11 cellular contexts compared by ENCODE assay signal in the genomic region with DNA sequence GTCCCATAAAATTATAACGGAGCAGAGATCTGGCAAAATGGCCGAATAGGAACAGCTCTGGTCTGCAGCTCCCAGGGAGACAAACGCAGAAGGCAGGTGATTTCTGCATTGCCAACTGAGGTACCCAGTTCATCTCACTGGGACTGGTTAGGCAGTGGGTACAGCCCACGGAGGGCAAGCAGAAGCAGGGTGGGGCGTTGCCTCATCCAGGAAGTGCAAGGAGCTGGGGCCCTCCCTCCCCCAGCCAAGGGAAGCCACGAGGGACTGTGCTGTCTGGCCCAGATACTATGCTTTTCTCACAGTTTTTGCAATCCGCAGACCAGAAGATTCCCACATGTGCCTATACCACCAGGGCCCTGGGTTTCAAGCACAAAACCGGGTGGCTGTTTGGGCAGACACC. TPM values are rescaled to one million over a fixed set of nuclear protein-coding genes. Genes with fewer than 3 reads are reported as not detected.
DNase-seq lines count a peak whose midpoint lies in the region; ATAC-seq lines count a peak whose summit lies in the region.
"Had no signal": no experiment of that assay in that cellular context is flagged by ENCODE, and none has a peak within 500 bp of the region (broad histone marks: within the 10 kb centered on the region; RNA-seq: fewer than 3 reads in every experiment).

No MANE protein-coding gene starts in this region.

- no peak overlapping the region for H3K4me3 Mint-ChIP-seq in activated naive CD8-positive, alpha-beta T cell treated with anti-CD3 and anti-CD28 coated beads, Interleukin-2, amount 50 U/mL, for 24 hours
- peak overlapping the region in 3 of 10 donors; percentile 7 to 36 (median 31) for H3K4me3 Mint-ChIP-seq in naive thymus-derived CD8-positive, alpha-beta T cell
- H3K4me3 Mint-ChIP-seq: T-helper 17 cell had no signal

- DNase-seq in MV-4-11 (lab: John Stamatoyannopoulos, UW) (peak; percentile 84), RPMI8226 (no peak), NCI-H345 treated with DMSO at 0.1 percent for 48 hours (lab: John Stamatoyannopoulos, UW; ENCODE audit: unreplicated experiment) (no peak)
- DNase-seq in activated naive CD8-positive, alpha-beta T cell treated with anti-CD3 and anti-CD28 coated beads, Interleukin-2, amount 50 U/mL, for 24 hours, result peak; percentile 5
- peak in 4 of 10 donors; percentile 8 to 27 (median 10) for DNase-seq in naive thymus-derived CD8-positive, alpha-beta T cell
- no peak for DNase-seq in effector CD8-positive, alpha-beta T cell (lab: John Stamatoyannopoulos, UW)
- DNase-seq: NCI-H2081 treated with DMSO at 0.1 percent for 48 hours, OCI-M1, T-helper 17 cell had no signal

- H3K4me1 Mint-ChIP-seq in activated naive CD8-positive, alpha-beta T cell treated with anti-CD3 and anti-CD28 coated beads, Interleukin-2, amount 50 U/mL, for 24 hours, result no peaks in the 10 kb centered on the region
- peaks cover 7 to 9% (median 9%) of the 10 kb centered on the region in 4 donors for H3K4me1 Mint-ChIP-seq in naive thymus-derived CD8-positive, alpha-beta T cell
- H3K4me1 Mint-ChIP-seq: T-helper 17 cell had no signal

- peak; percentile 43 for ATAC-seq in GM21381 (IDR thresholded peaks at IDR 0.05; ENCODE audit: unreplicated experiment)
- no peak for ATAC-seq in activated naive CD8-positive, alpha-beta T cell treated with anti-CD3 and anti-CD28 coated beads, Interleukin-2, amount 50 U/mL, for 24 hours
- peak in 1 of 2 donors; percentile 57 for ATAC-seq in naive thymus-derived CD8-positive, alpha-beta T cell
- ATAC-seq in HG02642 (IDR thresholded peaks at IDR 0.05; ENCODE audit: poor library complexity, unreplicated experiment), result no peak
- ATAC-seq: T-helper 17 cell had no signal

- no peaks in the 10 kb centered on the region for H3K27me3 Mint-ChIP-seq in activated naive CD8-positive, alpha-beta T cell treated with anti-CD3 and anti-CD28 coated beads, Interleukin-2, amount 50 U/mL, for 24 hours
- H3K27me3 Mint-ChIP-seq in naive thymus-derived CD8-positive, alpha-beta T cell, result peaks cover 0 to 1% (median 0%) of the 10 kb centered on the region in 5 donors
- H3K27me3 Mint-ChIP-seq: T-helper 17 cell had no signal

- H3K27ac Mint-ChIP-seq in activated naive CD8-positive, alpha-beta T cell treated with anti-CD3 and anti-CD28 coated beads, Interleukin-2, amount 50 U/mL, for 24 hours, result no peak overlapping the region
- H3K27ac Mint-ChIP-seq in naive thymus-derived CD8-positive, alpha-beta T cell, result peak overlapping the region in 8 of 10 donors; percentile 4 to 84 (median 48)
- H3K27ac Mint-ChIP-seq: T-helper 17 cell had no signal

- no peaks in the 10 kb centered on the region for H3K36me3 Mint-ChIP-seq in activated naive CD8-positive, alpha-beta T cell treated with anti-CD3 and anti-CD28 coated beads, Interleukin-2, amount 50 U/mL, for 24 hours (ENCODE audit: low read depth)
- peaks cover 0 to 8% (median 2%) of the 10 kb centered on the region in 3 donors for H3K36me3 Mint-ChIP-seq in naive thymus-derived CD8-positive, alpha-beta T cell

- POLR2A ChIA-PET in naive thymus-derived CD8-positive, alpha-beta T cell (lab: Charles Lee), result interaction anchor here (0.6 to 1.2 kb wide), 2 partner anchors 213 to 276 kb away, joined by 3 to 4 read pairs; no protein-coding TSS in a partner anchor

- H3K9me3 Mint-ChIP-seq in activated naive CD8-positive, alpha-beta T cell treated with anti-CD3 and anti-CD28 coated beads, Interleukin-2, amount 50 U/mL, for 24 hours, result peaks cover 3% of the 10 kb centered on the region
- peaks cover 0 to 4% (median 0%) of the 10 kb centered on the region in 9 donors for H3K9me3 Mint-ChIP-seq in naive thymus-derived CD8-positive, alpha-beta T cell

RNA-seq across cellular contexts. Expression of a gene that starts 22.8 kb away (rescaled TPM):
- 1 to 10 TPM; 2.8 to 4.7 TPM for total RNA-seq in naive thymus-derived CD8-positive, alpha-beta T cell
- 1 to 10 TPM; 3.5 to 4.1 (median 3.6) TPM for polyA plus RNA-seq in naive thymus-derived CD8-positive, alpha-beta T cell

Comparison
In these comparisons a context has a peak if more than half of its experiments do, and no peak if none do; other contexts are left out.
1. DNase-seq: peak in MV-4-11 (single experiment) and activated naive CD8-positive, alpha-beta T cell treated with anti-CD3 and anti-CD28 coated beads, Interleukin-2, amount 50 U/mL, for 24 hours (single experiment); none in RPMI8226 (single experiment), effector CD8-positive, alpha-beta T cell (single experiment) and NCI-H345 treated with DMSO at 0.1 percent for 48 hours (single experiment).